Comparison of ENCODE assay signal across 1 cellular context in genomic region chr19:19214892-19215291, GRCh38.
TF ChIP-seq lines count a peak whose summit lies in the region.

No MANE protein-coding gene starts in this region.

TF ChIP-seq in K562, 482 proteins besides CTCF, POLR2A, EP300 and RAD21 (continued from another document):
- TF ChIP-seq, protein P1, sequence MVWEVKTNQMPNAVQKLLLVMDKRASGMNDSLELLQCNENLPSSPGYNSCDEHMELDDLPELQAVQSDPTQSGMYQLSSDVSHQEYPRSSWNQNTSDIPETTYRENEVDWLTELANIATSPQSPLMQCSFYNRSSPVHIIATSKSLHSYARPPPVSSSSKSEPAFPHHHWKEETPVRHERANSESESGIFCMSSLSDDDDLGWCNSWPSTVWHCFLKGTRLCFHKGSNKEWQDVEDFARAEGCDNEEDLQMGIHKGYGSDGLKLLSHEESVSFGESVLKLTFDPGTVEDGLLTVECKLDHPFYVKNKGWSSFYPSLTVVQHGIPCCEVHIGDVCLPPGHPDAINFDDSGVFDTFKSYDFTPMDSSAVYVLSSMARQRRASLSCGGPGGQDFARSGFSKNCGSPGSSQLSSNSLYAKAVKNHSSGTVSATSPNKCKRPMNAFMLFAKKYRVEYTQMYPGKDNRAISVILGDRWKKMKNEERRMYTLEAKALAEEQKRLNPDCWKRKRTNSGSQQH (CRISPR knock-in tag; IDR thresholded peaks at IDR 0.05): no peak
- TF ChIP-seq RBM22 (IDR thresholded peaks at IDR 0.05; ENCODE audit: low read depth, low read length, poor library complexity, severe bottlenecking) (no peak), TEAD4 (IDR thresholded peaks at IDR 0.05; ENCODE audit: low read length) (no peak), TEAD4 (CRISPR knock-in tag; IDR thresholded peaks at IDR 0.05; ENCODE audit: borderline replicate concordance) (0 out of 2 replicates have a peak, but pooled peaks have one; percentile 36), CUX1 (CRISPR knock-in tag; IDR thresholded peaks at IDR 0.05) (no peak), ZNF511 (CRISPR knock-in tag; IDR thresholded peaks at IDR 0.05) (peak; percentile 83), TEAD2 (tag; IDR thresholded peaks at IDR 0.05) (no peak), ZBTB7A (IDR thresholded peaks at IDR 0.05; ENCODE audit: borderline replicate concordance, control insufficient read depth, low read depth, low read length) (peak; percentile 89), ZKSCAN1 (IDR thresholded peaks at IDR 0.05; ENCODE audit: low read depth, low read length) (no peak), HMGN3 (IDR thresholded peaks at IDR 0.05; ENCODE audit: borderline replicate concordance, extremely low read depth, insufficient read length, low read depth, low read length) (no peak), NCOA1 (IDR thresholded peaks at IDR 0.05; ENCODE audit: low read depth) (0 out of 2 replicates have a peak, but pooled peaks have one; percentile 36), ZBTB33 (CRISPR knock-in tag; IDR thresholded peaks at IDR 0.05) (no peak), TBP (optimal IDR thresholded peaks at IDR 0.05; ENCODE audit: low read depth, low read length) (no peak)
- TF ChIP-seq, protein P2, sequence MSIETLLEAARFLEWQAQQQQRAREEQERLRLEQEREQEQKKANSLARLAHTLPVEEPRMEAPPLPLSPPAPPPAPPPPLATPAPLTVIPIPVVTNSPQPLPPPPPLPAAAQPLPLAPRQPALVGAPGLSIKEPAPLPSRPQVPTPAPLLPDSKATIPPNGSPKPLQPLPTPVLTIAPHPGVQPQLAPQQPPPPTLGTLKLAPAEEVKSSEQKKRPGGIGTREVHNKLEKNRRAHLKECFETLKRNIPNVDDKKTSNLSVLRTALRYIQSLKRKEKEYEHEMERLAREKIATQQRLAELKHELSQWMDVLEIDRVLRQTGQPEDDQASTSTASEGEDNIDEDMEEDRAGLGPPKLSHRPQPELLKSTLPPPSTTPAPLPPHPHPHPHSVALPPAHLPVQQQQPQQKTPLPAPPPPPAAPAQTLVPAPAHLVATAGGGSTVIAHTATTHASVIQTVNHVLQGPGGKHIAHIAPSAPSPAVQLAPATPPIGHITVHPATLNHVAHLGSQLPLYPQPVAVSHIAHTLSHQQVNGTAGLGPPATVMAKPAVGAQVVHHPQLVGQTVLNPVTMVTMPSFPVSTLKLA (conservative IDR thresholded peaks at IDR 0.05): 0 out of 4 replicates have a peak, but pooled peaks of 1 of the 2 experiments have one; percentile 15
TF ChIP-seq in K562: peak in this region for 28.
